Comparison of ENCODE assay signal across 8 cellular contexts in genomic region chr16:68244481-68244902, GRCh38. TPM values are rescaled to one million over a fixed set of nuclear protein-coding genes. Genes with fewer than 3 reads are reported as not detected.
DNase-seq lines count a peak whose midpoint lies in the region; ATAC-seq and TF ChIP-seq lines count a peak whose summit lies in the region.

No MANE protein-coding gene starts in this region.

- H3K4me1 ChIP-seq in CD4-positive, CD25-positive, alpha-beta regulatory T cell (ENCODE audit: control insufficient read depth, insufficient read depth, low read length, poor library complexity, severe bottlenecking): peaks cover 28% of the 10 kb centered on the region
- H3K4me1 ChIP-seq in KMS-11 (ENCODE audit: low read depth, poor library complexity, severe bottlenecking): peaks cover 38% of the 10 kb centered on the region

- peaks cover 0 to 40% (median 23%) of the 10 kb centered on the region in 4 donors for H3K4me1 Mint-ChIP-seq in CD4-positive, CD25-positive, alpha-beta regulatory T cell
- H3K4me1 Mint-ChIP-seq in neural crest cell: peaks cover 19% of the 10 kb centered on the region

- intact Hi-C loops in dorsolateral prefrontal cortex (cut with DNase I): loop anchor here in 1 of 2 donors (10.0 kb wide), 1 partner anchor 200 kb away; the partner anchor contains the start of gene SMPD3

- no peaks in the 10 kb centered on the region for H3K27me3 Mint-ChIP-seq in CD4-positive, CD25-positive, alpha-beta regulatory T cell
- no peaks in the 10 kb centered on the region for H3K27me3 Mint-ChIP-seq in neural crest cell (ENCODE audit: low read depth)

- no peaks in the 10 kb centered on the region for H4K20me1 ChIP-seq in KMS-11 (ENCODE audit: insufficient read depth)

- no peaks in the 10 kb centered on the region for H3K9me3 ChIP-seq in CD4-positive, CD25-positive, alpha-beta regulatory T cell (ENCODE audit: control insufficient read depth in 2 of 2, low read length in 2 of 2)

- no peaks in the 10 kb centered on the region for H3K27me3 ChIP-seq in CD4-positive, CD25-positive, alpha-beta regulatory T cell (ENCODE audit: control insufficient read depth, insufficient read depth, low read length)
- H3K27me3 ChIP-seq in KMS-11 (ENCODE audit: insufficient read depth, low read depth) (no peaks in the 10 kb centered on the region), dorsolateral prefrontal cortex (no peaks in the 10 kb centered on the region)

- peaks cover 4% of the 10 kb centered on the region for H3K36me3 ChIP-seq in CD4-positive, CD25-positive, alpha-beta regulatory T cell (ENCODE audit: control insufficient read depth, insufficient read depth, low read length)
- no peaks in the 10 kb centered on the region for H3K36me3 ChIP-seq in KMS-11 (ENCODE audit: insufficient read depth)

- peaks cover 42% of the 10 kb centered on the region for H3K79me2 ChIP-seq in KMS-11 (ENCODE audit: insufficient read depth, low read depth)

- no peak overlapping the region for H3K27ac ChIP-seq in CD4-positive, CD25-positive, alpha-beta regulatory T cell (ENCODE audit: insufficient read depth, low read length, poor library complexity, severe bottlenecking)
- no peak overlapping the region for H3K27ac ChIP-seq in KMS-11
- H3K27ac ChIP-seq in dorsolateral prefrontal cortex: peak overlapping the region in 40 of 59 donors; percentile 4 to 91 (median 68)

- peak overlapping the region; percentile 81 for H3K4me3 ChIP-seq in CD4-positive, CD25-positive, alpha-beta regulatory T cell (ENCODE audit: low read depth, low read length)
- H3K4me3 ChIP-seq in KMS-11 (IDR thresholded peaks at IDR 0.05; ENCODE audit: insufficient read depth, low read depth, low read length): no peak overlapping the region
- peak overlapping the region; percentile 70 to 100 (median 94) for H3K4me3 ChIP-seq in dorsolateral prefrontal cortex

- peak overlapping the region; percentile 92 for H3K4me2 ChIP-seq in KMS-11

- H3K9ac ChIP-seq in KMS-11: peak overlapping the region; percentile 49; the same call in 1 of the 2 replicates

- no peak for ATAC-seq in CD4-positive, CD25-positive, alpha-beta regulatory T cell (ENCODE audit: low read depth in 2 of 2)

- TF ChIP-seq CTCF in KMS-11 (conservative IDR thresholded peaks at IDR 0.05; ENCODE audit: low read depth, low read length) (no peak), dorsolateral prefrontal cortex (IDR thresholded peaks at IDR 0.05 in 54 of 56, conservative IDR thresholded peaks at IDR 0.05 in 2 of 56; ENCODE audit: low read depth in 1 of 56, partially characterized antibody in 56 of 56) (no peak), neural crest cell (conservative IDR thresholded peaks at IDR 0.05) (no peak)

- in situ Hi-C loops in ACHN (cut with HindIII; ENCODE audit: low pct_ligation_motif_present, low pct_unique_long_range_greater_than_20kb, low sequenced_read_pairs): no loop called here

- peak overlapping the region in 2 of 3 donors; percentile 49 to 91 for H3K27ac Mint-ChIP-seq in CD4-positive, CD25-positive, alpha-beta regulatory T cell
- H3K27ac Mint-ChIP-seq in neural crest cell (ENCODE audit: unreplicated experiment): no peak overlapping the region

- H3K4me3 Mint-ChIP-seq in CD4-positive, CD25-positive, alpha-beta regulatory T cell: peak overlapping the region; percentile 94 to 98 (median 97)
- peak overlapping the region; percentile 100 for H3K4me3 Mint-ChIP-seq in neural crest cell

- peaks cover 2% of the 10 kb centered on the region for H3K36me3 Mint-ChIP-seq in CD4-positive, CD25-positive, alpha-beta regulatory T cell
- no peaks in the 10 kb centered on the region for H3K36me3 Mint-ChIP-seq in neural crest cell (ENCODE audit: low read depth)

- peak overlapping the region; percentile 93 for H2AFZ ChIP-seq in KMS-11 (ENCODE audit: low read depth)

- DNase-seq in CD4-positive, CD25-positive, alpha-beta regulatory T cell: no peak
- DNase-seq in dorsolateral prefrontal cortex (peak in 1 of 10 donors; percentile 44), neural crest cell (ENCODE audit: low read depth, low spot score) (no peak), iPS-NIHi11 (ENCODE audit: low spot score) (no peak), activated gamma-delta T cell treated with Interleukin-2 at 50 U/mL for 16 hours (no peak), ACHN (no peak)
- DNase-seq in stimulated activated CD4-positive, alpha-beta T cell treated with anti-CD3 and anti-CD28 coated beads, Interleukin-15, amount 100 ng/mL, for 24 hours: no peak

- H3K9me3 Mint-ChIP-seq in CD4-positive, CD25-positive, alpha-beta regulatory T cell: no peaks in the 10 kb centered on the region
- no peaks in the 10 kb centered on the region for H3K9me3 Mint-ChIP-seq in neural crest cell

RNA-seq across cellular contexts. Expression of gene PLA2G15, which starts 0.7 kb away (rescaled TPM):
- total RNA-seq in CD4-positive, CD25-positive, alpha-beta regulatory T cell: 9.4 TPM
- polyA plus RNA-seq in CD4-positive, CD25-positive, alpha-beta regulatory T cell: 10 to 100 TPM in 1 of 4 donors, 1 to 10 TPM in 3; 7.5 to 10.3 (median 8.8) TPM
- total RNA-seq in dorsolateral prefrontal cortex (10 to 100 TPM; 13.4 to 34.2 (median 20.2) TPM), neural crest cell (10.7 and 13.6 TPM in 2 replicates)

RNA-seq across cellular contexts. Expression of gene ESRP2, which starts 8.6 kb away (rescaled TPM):
- not detected for total RNA-seq in CD4-positive, CD25-positive, alpha-beta regulatory T cell
- polyA plus RNA-seq in CD4-positive, CD25-positive, alpha-beta regulatory T cell: under 1 TPM; 0.10 to 0.99 (median 0.33) TPM
- 1 to 10 TPM in 7 of 120 experiments, under 1 TPM in 39, not detected in 74; 0.10 to 3.0 (median 0.37) TPM for total RNA-seq in dorsolateral prefrontal cortex
- total RNA-seq in neural crest cell: 0.09 and 0.23 TPM in 2 replicates

RNA-seq across cellular contexts. Expression of gene SLC7A6, which starts 19.8 kb away (rescaled TPM):
- total RNA-seq in CD4-positive, CD25-positive, alpha-beta regulatory T cell: 141 TPM
- 10 to 100 TPM; 10.7 to 21.4 (median 17.4) TPM for polyA plus RNA-seq in CD4-positive, CD25-positive, alpha-beta regulatory T cell
- 10 to 100 TPM; 21.3 to 61.6 (median 36.3) TPM for total RNA-seq in dorsolateral prefrontal cortex
- 39.2 and 41.7 TPM in 2 replicates for total RNA-seq in neural crest cell

Comparison
In these comparisons a context has a peak if more than half of its experiments do, and no peak if none do; other contexts are left out.
1. H3K27ac ChIP-seq: peak in dorsolateral prefrontal cortex (40 of 59); none in CD4-positive, CD25-positive, alpha-beta regulatory T cell (single experiment) and KMS-11 (single experiment).